8 cellular contexts compared by ENCODE assay signal in the genomic region with DNA sequence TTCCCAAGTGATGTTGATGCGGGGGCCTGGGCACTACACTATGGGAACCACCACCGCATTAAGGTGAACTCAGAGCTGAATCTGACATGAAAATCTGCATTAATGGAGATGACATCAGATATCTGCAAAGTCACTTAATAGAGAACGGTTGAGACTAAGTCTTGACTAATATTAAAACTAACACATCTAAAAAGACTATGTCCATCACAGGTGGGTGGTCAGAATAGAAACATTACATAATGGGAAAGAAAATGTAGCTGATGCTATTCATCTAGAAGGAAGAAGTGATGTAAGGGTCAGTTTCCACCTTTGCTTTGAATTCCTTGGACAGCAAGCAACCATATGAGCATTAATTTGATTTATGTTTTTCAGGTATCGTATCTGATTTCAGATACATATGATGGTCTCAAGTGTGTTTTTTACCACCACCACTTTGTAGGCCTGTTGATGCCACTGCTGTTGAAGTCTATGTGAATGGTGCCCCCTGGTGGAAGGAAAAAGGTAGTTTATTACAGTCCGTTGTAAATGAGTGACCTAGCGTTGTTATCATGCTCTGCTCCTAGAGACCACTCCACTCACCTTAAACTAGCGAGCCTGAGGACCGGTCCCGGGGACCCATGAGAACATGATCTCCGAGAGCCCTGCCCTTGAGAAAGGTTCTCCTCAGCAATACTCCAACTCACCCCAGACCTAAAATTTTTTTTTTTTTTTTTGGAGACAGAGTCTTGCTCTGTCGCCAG.
DNase-seq lines count a peak whose midpoint lies in the region; ATAC-seq and TF ChIP-seq lines count a peak whose summit lies in the region.

No MANE protein-coding gene starts in this region.

- DNase-seq in AG09319 (ENCODE audit: extremely low read depth, low read depth) (peak; percentile 52), NCI-H1694 treated with DMSO at 0.1 percent for 48 hours (lab: John Stamatoyannopoulos, UW) (peak; percentile 92), T-helper 17 cell (peak; percentile 15 to 40 (median 15)), brain pericyte (ENCODE audit: low read depth, low spot score) (peak; percentile 37), inferior parietal cortex (ENCODE audit: extremely low spot score) (peak; percentile 93)
- DNase-seq in stimulated activated CD4-positive, alpha-beta T cell treated with anti-CD3 and anti-CD28 coated beads, Interleukin-2, amount 100 ng/mL, for 48 hours, result peak; percentile 47 to 51

- H3K36me3 Mint-ChIP-seq in T-helper 17 cell (ENCODE audit: low read depth), result peaks cover 3% of the 10 kb centered on the region

- peaks cover 11% of the 10 kb centered on the region for H3K4me1 Mint-ChIP-seq in T-helper 17 cell

- no peak overlapping the region for H3K4me3 Mint-ChIP-seq in T-helper 17 cell

- H3K9me3 ChIP-seq in T-helper 17 cell (ENCODE audit: control insufficient read depth, low read length, poor library complexity, severe bottlenecking), result no peaks in the 10 kb centered on the region

- TF ChIP-seq CTCF in AG09319 (IDR thresholded peaks at IDR 0.05; ENCODE audit: low read depth, low read length), result peak; percentile 66

- no peaks in the 10 kb centered on the region for H3K27me3 Mint-ChIP-seq in T-helper 17 cell

- ATAC-seq in GM18511 (IDR thresholded peaks at IDR 0.05; ENCODE audit: unreplicated experiment) (peak; percentile 85), HG02973 (IDR thresholded peaks at IDR 0.05; ENCODE audit: unreplicated experiment) (peak; percentile 69), T-helper 17 cell (peak; percentile 89)

- peak overlapping the region; percentile 41 for H3K27ac Mint-ChIP-seq in T-helper 17 cell

Comparison
In these comparisons a context has a peak if more than half of its experiments do, and no peak if none do; other contexts are left out.
1. Peak in every context shown above with its lines: DNase-seq and ATAC-seq.
2. DNase-seq: peak in every context shown above with its lines; median percentile 93 in inferior parietal cortex; 92 in NCI-H1694 treated with DMSO at 0.1 percent for 48 hours; 52 in AG09319; 49 in stimulated activated CD4-positive, alpha-beta T cell treated with anti-CD3 and anti-CD28 coated beads, Interleukin-2, amount 100 ng/mL, for 48 hours; 37 in brain pericyte; 15 in T-helper 17 cell.